24 cellular contexts compared by ENCODE assay signal in genomic region chr9:79308012-79308411, GRCh38.
"Had no signal": no experiment of that assay in that cellular context is flagged by ENCODE, and none has a peak within 500 bp of the region (broad histone marks: within the 10 kb centered on the region; RNA-seq: fewer than 3 reads in every experiment).

No MANE protein-coding gene starts in this region.

- H3K27me3 ChIP-seq: foreskin keratinocyte, gastroesophageal sphincter, hepatocyte, left lung had no signal

- H3K27ac ChIP-seq: coronary artery, dorsolateral prefrontal cortex, esophagus muscularis mucosa, foreskin keratinocyte, gastroesophageal sphincter, heart left ventricle, hepatocyte, left lung, lower lobe of right lung had no signal

- H3K4me3 ChIP-seq: coronary artery, dorsolateral prefrontal cortex, esophagus muscularis mucosa, gastroesophageal sphincter, heart left ventricle, hepatocyte, left lung, lower lobe of right lung had no signal

- H3K36me3 ChIP-seq: esophagus muscularis mucosa, gastroesophageal sphincter, heart left ventricle, left lung, lower lobe of right lung had no signal

- ATAC-seq: foreskin keratinocyte; gastroesophageal sphincter; heart left ventricle; left cardiac atrium; left lung; left ventricle myocardium superior; lower lobe of right lung; naive thymus-derived CD8-positive, alpha-beta T cell had no signal

- H3K9me3 ChIP-seq: esophagus muscularis mucosa, gastroesophageal sphincter, heart left ventricle, left lung, lower lobe of right lung had no signal

- H3K79me2 ChIP-seq: hepatocyte had no signal

- H3K4me1 ChIP-seq: esophagus muscularis mucosa, foreskin keratinocyte, gastroesophageal sphincter, heart left ventricle, left lung, lower lobe of right lung had no signal

- DNase-seq: dermis blood vessel endothelial cell; dorsolateral prefrontal cortex; effector CD4-positive, alpha-beta T cell; effector memory CD4-positive, alpha-beta T cell; foreskin keratinocyte; heart left ventricle; hypothalamus; immature natural killer cell; left cardiac atrium; left lung; left ventricle myocardium superior; lower lobe of right lung; mesenchymal stem cell; midbrain; naive B cell; naive thymus-derived CD8-positive, alpha-beta T cell had no signal

- FAIRE-seq: colon, endothelial cell of umbilical vein, frontal cortex, keratinocyte had no signal

- H3K4me2 ChIP-seq: hepatocyte had no signal
